Comparison of ENCODE assay signal across 8 cellular contexts in the genomic region with DNA sequence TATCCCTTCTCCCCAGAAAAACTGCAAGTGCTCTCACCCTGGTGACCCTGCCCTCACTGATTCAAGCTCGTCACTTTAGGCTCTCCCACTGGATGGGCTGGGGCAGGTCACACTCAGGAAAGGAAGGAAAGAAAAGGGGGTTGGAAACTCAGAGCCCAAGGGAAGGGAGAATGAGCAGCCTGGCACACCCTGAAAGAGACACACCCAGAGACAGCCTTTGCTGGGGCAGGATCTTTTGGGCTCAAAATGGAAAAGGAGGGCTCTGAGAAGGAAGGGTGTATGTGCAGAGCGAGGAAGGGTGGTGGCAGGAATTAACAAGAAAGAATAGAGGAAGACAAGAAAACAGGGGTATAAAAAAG. TPM values are rescaled to one million over a fixed set of nuclear protein-coding genes. Genes with fewer than 3 reads are reported as not detected.
DNase-seq lines count a peak whose midpoint lies in the region; ATAC-seq and TF ChIP-seq lines count a peak whose summit lies in the region.

No MANE protein-coding gene starts in this region.

- no peaks in the 10 kb centered on the region for H3K27me3 Mint-ChIP-seq in activated B cell treated with CpG ODN at 0.5 μM for 24 hours

- H3K36me3 ChIP-seq in HAP-1 (replicated peaks) (peaks cover 6% of the 10 kb centered on the region), left ventricle myocardium inferior (peaks cover 13% of the 10 kb centered on the region)

- ATAC-seq in activated B cell treated with CpG ODN at 0.5 μM for 24 hours (ENCODE audit: low read depth), result no peak
- ATAC-seq in GM19395 (IDR thresholded peaks at IDR 0.05; ENCODE audit: unreplicated experiment), result no peak

- H3K9me3 ChIP-seq in HAP-1, result no peaks in the 10 kb centered on the region
- no peaks in the 10 kb centered on the region for H3K9me3 ChIP-seq in left ventricle myocardium inferior (replicated peaks)

- peak overlapping the region; percentile 99 for H3K27ac Mint-ChIP-seq in activated B cell treated with CpG ODN at 0.5 μM for 24 hours

- in situ Hi-C loops in HAP-1 (cut with MboI; ENCODE audit: low sequenced_read_pairs), result no loop called here

- no peaks in the 10 kb centered on the region for H3K27me3 ChIP-seq in HAP-1 (ENCODE audit: low read depth)
- H3K27me3 ChIP-seq in left ventricle myocardium inferior (ENCODE audit: low read depth), result no peaks in the 10 kb centered on the region

- peaks cover 59% of the 10 kb centered on the region for H3K36me3 Mint-ChIP-seq in activated B cell treated with CpG ODN at 0.5 μM for 24 hours (ENCODE audit: low read depth)

- H3K27ac ChIP-seq in left ventricle myocardium inferior (replicated peaks) (peak overlapping the region; percentile 97), skin epidermis (peak overlapping the region; percentile 81 to 100 (median 98))

- POLR2A ChIA-PET in activated B cell treated with CpG ODN at 0.5 μM for 24 hours (lab: Charles Lee), result interaction anchor here (0.7 to 15.3 kb wide), 9 partner anchors 8 to 519 kb away, joined by 3 to 697 read pairs (median 4); a partner anchor contains a TSS

- no peak for TF ChIP-seq CTCF in activated B cell treated with CpG ODN at 0.5 μM for 24 hours (IDR thresholded peaks at IDR 0.05)
- TF ChIP-seq CTCF in left ventricle myocardium inferior (IDR thresholded peaks at IDR 0.05; ENCODE audit: borderline replicate concordance), result no peak

- TF ChIP-seq POLR2A in erythroblast (IDR thresholded peaks at IDR 0.05; ENCODE audit: low read length), result no peak

- peaks cover 44% of the 10 kb centered on the region for H3K4me1 ChIP-seq in HAP-1
- peaks cover 98% of the 10 kb centered on the region for H3K4me1 ChIP-seq in left ventricle myocardium inferior

- CTCF ChIA-PET in activated B cell treated with CpG ODN at 0.5 μM for 24 hours (lab: Charles Lee), result interaction anchor here (1.0 to 15.7 kb wide), 2 partner anchors 12 to 44 kb away, joined by 4 to 576 read pairs; a partner anchor contains a TSS

- H3K4me3 ChIP-seq in HAP-1 (peak overlapping the region; percentile 67), left ventricle myocardium inferior (peak overlapping the region; percentile 83), skin epidermis (peak overlapping the region; percentile 51 to 86 (median 74))

- H3K4me3 Mint-ChIP-seq in activated B cell treated with CpG ODN at 0.5 μM for 24 hours, result peak overlapping the region; percentile 92

- intact Hi-C loops in activated B cell treated with CpG ODN at 0.5 μM for 24 hours (cut with micrococcal nuclease), result loop anchor here (2.0 to 10.0 kb wide), 4 partner anchors 67 to 881 kb away; a partner anchor contains a TSS
- intact Hi-C loops in left ventricle myocardium inferior (cut with micrococcal nuclease), result no loop called here

- H3K9me3 Mint-ChIP-seq in activated B cell treated with CpG ODN at 0.5 μM for 24 hours, result no peaks in the 10 kb centered on the region

- DNase-seq in HAP-1 (ENCODE audit: low spot score in 2 of 2) (no peak), activated B cell treated with CpG ODN at 0.5 μM for 24 hours (no peak), left ventricle myocardium inferior (no peak), iPS-NIHi7 (ENCODE audit: extremely low spot score) (no peak), erythroblast (lab: John Stamatoyannopoulos, UW) (no peak), COLO829 (ENCODE audit: low spot score) (no peak)

- H3K4me1 Mint-ChIP-seq in activated B cell treated with CpG ODN at 0.5 μM for 24 hours, result peaks cover 82% of the 10 kb centered on the region

RNA-seq across cellular contexts. Expression of a gene that starts 2.5 kb away (rescaled TPM):
- total RNA-seq in activated B cell treated with CpG ODN at 0.5 μM for 24 hours (96.8 and 104 TPM in 2 replicates), left ventricle myocardium inferior (14.5 TPM)

RNA-seq across cellular contexts. Expression of a gene that starts 6.8 kb away (rescaled TPM):
- total RNA-seq in activated B cell treated with CpG ODN at 0.5 μM for 24 hours (17.4 and 17.8 TPM in 2 replicates), left ventricle myocardium inferior (3.7 TPM)

RNA-seq across cellular contexts. Expression of a gene that starts 11.2 kb away (rescaled TPM):
- 42.3 and 50.4 TPM in 2 replicates for total RNA-seq in activated B cell treated with CpG ODN at 0.5 μM for 24 hours
- total RNA-seq in left ventricle myocardium inferior, result 22.1 TPM

RNA-seq across cellular contexts. Expression of a gene that starts 33.1 kb away (rescaled TPM):
- total RNA-seq in activated B cell treated with CpG ODN at 0.5 μM for 24 hours, result 62.4 and 65.6 TPM in 2 replicates
- total RNA-seq in left ventricle myocardium inferior, result 14.1 TPM

RNA-seq across cellular contexts. Expression of a gene that starts 36.2 kb away (rescaled TPM):
- total RNA-seq in activated B cell treated with CpG ODN at 0.5 μM for 24 hours, result 700 and 725 TPM in 2 replicates
- 187 TPM for total RNA-seq in left ventricle myocardium inferior
